21 cellular contexts compared by ENCODE assay signal in the genomic region with DNA sequence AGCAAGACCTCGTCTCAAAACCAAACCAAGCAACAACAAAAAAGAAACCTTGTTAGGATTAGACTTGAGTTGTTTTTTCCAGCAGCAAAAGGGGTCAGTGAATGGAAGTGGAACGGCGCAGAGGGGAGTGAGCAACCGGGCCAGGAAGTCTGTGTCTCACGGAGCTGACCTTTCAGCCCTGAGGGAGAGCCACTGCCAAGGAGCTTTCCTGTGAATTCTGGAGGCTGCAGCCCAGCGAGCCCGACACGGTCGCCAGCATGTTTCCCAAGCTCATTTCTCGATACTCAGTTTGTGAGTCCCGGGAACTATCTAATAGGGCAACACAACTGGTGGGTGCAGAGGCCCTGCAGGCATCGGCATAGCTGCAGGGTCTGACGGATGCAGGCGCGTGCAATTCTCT. TPM values are rescaled to one million over a fixed set of nuclear protein-coding genes. Genes with fewer than 3 reads are reported as not detected.
A peak's percentile ranks its signal among the peaks of the same experiment; 100 is the strongest.
DNase-seq lines count a peak whose midpoint lies in the region; ATAC-seq, FAIRE-seq and TF ChIP-seq lines count a peak whose summit lies in the region.
"Had no signal": no experiment of that assay in that cellular context is flagged by ENCODE, and none has a peak within 500 bp of the region (broad histone marks: within the 10 kb centered on the region; RNA-seq: fewer than 3 reads in every experiment).

No MANE protein-coding gene starts in this region.

- in situ Hi-C loops in HepG2 (cut with HindIII; ENCODE audit: extremely low pct_ligation_motif_present, low pct_unique_long_range_greater_than_20kb), result no loop called here

- POLR2A ChIA-PET in HepG2 (lab: Yijun Ruan, JAX), result no interaction called here
- POLR2A ChIA-PET in endothelial cell of umbilical vein (lab: Charles Lee), result interaction anchor here (0.6 kb wide), 1 partner anchor 33 kb away, joined by 4 read pairs; no protein-coding TSS in a partner anchor

- no peaks in the 10 kb centered on the region for H3K27me3 ChIP-seq in liver (ENCODE audit: control insufficient read depth in 4 of 4, insufficient read depth in 4 of 4, low read length in 3 of 4)
- no peaks in the 10 kb centered on the region for H3K27me3 ChIP-seq in HepG2 (ENCODE audit: control insufficient read depth in 1 of 2, insufficient read depth in 2 of 2, low read length in 2 of 2)
- H3K27me3 ChIP-seq in endothelial cell of umbilical vein (ENCODE audit: control insufficient read depth in 2 of 2, insufficient read depth in 2 of 2, low read length in 2 of 2), result no peaks in the 10 kb centered on the region
- H3K27me3 ChIP-seq in neural progenitor cell, result no peaks in the 10 kb centered on the region
- H3K27me3 ChIP-seq: MG63 had no signal

- FAIRE-seq in HepG2 (lab: Jason Lieb, UNC), result no peak
- peak; percentile 93 for FAIRE-seq in endothelial cell of umbilical vein (lab: Jason Lieb, UNC)
- FAIRE-seq: GM19239, H1, RCC 7860 had no signal

- H3K4me1 ChIP-seq in liver (ENCODE audit: control insufficient read depth in 4 of 4, insufficient read depth in 4 of 4, low read length in 3 of 4) (peaks cover 0 to 4% (median under 1%) of the 10 kb centered on the region in 4 donors), HepG2 (ENCODE audit: insufficient read depth, low read length) (no peaks in the 10 kb centered on the region), endothelial cell of umbilical vein (ENCODE audit: control insufficient read depth, extremely low read depth, insufficient read depth, low read length) (peaks cover 12% of the 10 kb centered on the region), neural progenitor cell (no peaks in the 10 kb centered on the region)

- H3K36me3 ChIP-seq in liver (ENCODE audit: control insufficient read depth in 4 of 4, insufficient read depth in 3 of 4, low read depth in 1 of 4, low read length in 3 of 4) (peaks cover 0 to 10% (median 3%) of the 10 kb centered on the region in 4 donors), HepG2 (replicated peaks in 1 of 2; ENCODE audit: control insufficient read depth in 1 of 2, insufficient read depth in 2 of 2, low read length in 2 of 2) (peaks cover 0 to 6% of the 10 kb centered on the region in 2 experiments; a peak in 2 of 5 replicates), endothelial cell of umbilical vein (ENCODE audit: control insufficient read depth in 2 of 2, extremely low read depth in 1 of 2, insufficient read depth in 2 of 2, low read length in 2 of 2) (peaks cover 5 to 8% of the 10 kb centered on the region in 2 experiments), neural progenitor cell (no peaks in the 10 kb centered on the region)

- TF ChIP-seq EP300 in HepG2 (IDR thresholded peaks at IDR 0.05; ENCODE audit: low read depth in 2 of 2, low read length in 2 of 2), result no peak
- TF ChIP-seq EP300 in HepG2 (CRISPR knock-in tag; IDR thresholded peaks at IDR 0.05; ENCODE audit: borderline replicate concordance), result no peak

- intact Hi-C loops in HepG2 (cut with micrococcal nuclease; ENCODE audit: unreplicated experiment) (no loop called here), endothelial cell of umbilical vein (cut with micrococcal nuclease) (loop anchor here (1.0 kb wide), 2 partner anchors 21 to 31 kb away; partner anchors contain the start of gene TMEM204)

- TF ChIP-seq POLR2A in HepG2 (IDR thresholded peaks at IDR 0.05; ENCODE audit: insufficient read depth in 1 of 2, low read depth in 2 of 2, low read length in 2 of 2), result no peak
- TF ChIP-seq POLR2A in endothelial cell of umbilical vein (IDR thresholded peaks at IDR 0.05; ENCODE audit: low read depth, low read length), result no peak

- ATAC-seq in HepG2 (no peak), HG02840 (IDR thresholded peaks at IDR 0.05; ENCODE audit: low FRiP score, unreplicated experiment) (no peak)

- H3K4me1 Mint-ChIP-seq in neural progenitor cell, result no peaks in the 10 kb centered on the region
- H3K4me1 Mint-ChIP-seq: CD4-positive, CD25-positive, alpha-beta regulatory T cell had no signal

- CTCF ChIA-PET in HepG2 (lab: Yijun Ruan, JAX; ENCODE audit: low intra/inter-chr PET ratio, low total read pairs) (no interaction called here), endothelial cell of umbilical vein (lab: Charles Lee) (interaction anchor here (1.0 to 2.1 kb wide), 9 partner anchors 10 to 193 kb away, joined by 3 to 12 read pairs (median 6); partner anchors contain the start of gene MAPK8IP3)

- H2AFZ ChIP-seq in HepG2 (ENCODE audit: low read length) (no peak overlapping the region), endothelial cell of umbilical vein (ENCODE audit: low read depth, low read length) (no peak overlapping the region), neural progenitor cell (replicated peaks) (no peak overlapping the region)

- no peak overlapping the region for H3K4me3 Mint-ChIP-seq in neural progenitor cell
- H3K4me3 Mint-ChIP-seq: CD4-positive, CD25-positive, alpha-beta regulatory T cell had no signal

- no peak for TF ChIP-seq RAD21 in liver (IDR thresholded peaks at IDR 0.05)
- TF ChIP-seq RAD21 in HepG2 (CRISPR knock-in tag; IDR thresholded peaks at IDR 0.05), result no peak

- H3K4me2 ChIP-seq in HepG2 (ENCODE audit: low read depth, low read length) (no peak overlapping the region), endothelial cell of umbilical vein (ENCODE audit: insufficient read depth, low read length) (peak overlapping the region; percentile 43), neural progenitor cell (no peak overlapping the region)

- TF ChIP-seq CTCF in liver (IDR thresholded peaks at IDR 0.05; ENCODE audit: low read depth, low read length, missing input control), result no peak
- TF ChIP-seq CTCF in HepG2 (CRISPR knock-in tag; IDR thresholded peaks at IDR 0.05), result no peak
- TF ChIP-seq CTCF in endothelial cell of umbilical vein (IDR thresholded peaks at IDR 0.05; ENCODE audit: extremely low read depth in 1 of 2, insufficient read depth in 1 of 2, low read depth in 1 of 2, low read length in 2 of 2), result no peak
- no peak for TF ChIP-seq CTCF in neural progenitor cell (IDR thresholded peaks at IDR 0.05)

- BruUV-seq in HepG2 (replicated peaks; lab: Mats Ljungman, UMichigan), result no TSS peak
- no TSS peak for BruUV-seq in endothelial cell of umbilical vein (replicated peaks; lab: Mats Ljungman, UMichigan)

- dilution Hi-C loops in endothelial cell of umbilical vein (cut with MboI; ENCODE audit: extremely low pct_ligation_motif_present, low sequenced_read_pairs), result no loop called here

- H3K4me3 ChIP-seq in liver (ENCODE audit: low read depth in 1 of 3, low read length in 3 of 3) (no peak overlapping the region), HepG2 (replicated peaks in 1 of 3; ENCODE audit: insufficient read depth in 1 of 3, low read depth in 2 of 3, low read length in 3 of 3) (no peak overlapping the region), endothelial cell of umbilical vein (replicated peaks in 1 of 3; ENCODE audit: insufficient read depth in 1 of 3, low read depth in 1 of 3, low read length in 3 of 3) (peak overlapping the region in 1 of 3 experiments; percentile 9), neural progenitor cell (no peak overlapping the region)
- H3K4me3 ChIP-seq: MG63 had no signal

- H3F3A ChIP-seq in neural progenitor cell (ENCODE audit: low read depth), result peaks cover 5% of the 10 kb centered on the region

- peaks cover 7% of the 10 kb centered on the region for H3K9me3 Mint-ChIP-seq in neural progenitor cell

- peak overlapping the region; percentile 9 for H3K27ac Mint-ChIP-seq in neural progenitor cell
- H3K27ac Mint-ChIP-seq: CD4-positive, CD25-positive, alpha-beta regulatory T cell had no signal

- peaks cover 0 to 3% (median 0%) of the 10 kb centered on the region in 4 donors for H3K9me3 ChIP-seq in liver (ENCODE audit: control insufficient read depth in 4 of 4, low read length in 3 of 4)
- H3K9me3 ChIP-seq in HepG2 (ENCODE audit: low read length), result no peaks in the 10 kb centered on the region
- H3K9me3 ChIP-seq in endothelial cell of umbilical vein (replicated peaks; ENCODE audit: control insufficient read depth, insufficient read depth, low read length), result no peaks in the 10 kb centered on the region
- no peaks in the 10 kb centered on the region for H3K9me3 ChIP-seq in neural progenitor cell (ENCODE audit: low read depth)
- H3K9me3 ChIP-seq: MG63 had no signal

- DNase-seq in HepG2 (ENCODE audit: low spot score) (no peak), endothelial cell of umbilical vein (ENCODE audit: low read depth, low spot score) (peak; percentile 84), neural progenitor cell (ENCODE audit: low spot score) (no peak), NCI-H510A treated with DMSO at 0.1 percent for 48 hours (lab: John Stamatoyannopoulos, UW) (no peak), midbrain (lab: John Stamatoyannopoulos, UW) (no peak)
- DNase-seq: CD4-positive, CD25-positive, alpha-beta regulatory T cell; EL; GF-D8; MG63; NCI-H1694 treated with DMSO at 0.1 percent for 48 hours; NCI-H2081 treated with DMSO at 0.1 percent for 48 hours; NCI-H2171 treated with DMSO at 0.1 percent for 48 hours; OCI-M1 had no signal

- H3K9me1 ChIP-seq in endothelial cell of umbilical vein (replicated peaks; ENCODE audit: control insufficient read depth, extremely low read depth, insufficient read depth, low read length), result no peaks in the 10 kb centered on the region

- peaks cover 23% of the 10 kb centered on the region for H3K36me3 Mint-ChIP-seq in neural progenitor cell
- H3K36me3 Mint-ChIP-seq: CD4-positive, CD25-positive, alpha-beta regulatory T cell had no signal

- H3K27ac ChIP-seq in liver (ENCODE audit: low read depth in 1 of 2, low read length in 2 of 2), result peak overlapping the region in 1 of 2 donors; percentile 54
- no peak overlapping the region for H3K27ac ChIP-seq in HepG2 (ENCODE audit: extremely low read length, insufficient read depth, low read length)
- peak overlapping the region; percentile 21 for H3K27ac ChIP-seq in endothelial cell of umbilical vein (ENCODE audit: insufficient read depth, low read depth, low read length)
- peak overlapping the region; percentile 20 for H3K27ac ChIP-seq in neural progenitor cell

- 83% methylated on average over 15 of the region's 15 CpGs for WGBS in liver
- WGBS in HepG2 (ENCODE audit: low lambda C conversion rate), result 95% methylated on average over 14 of the region's 15 CpGs

- H3K79me2 ChIP-seq in HepG2 (ENCODE audit: insufficient read depth, low read length), result no peaks in the 10 kb centered on the region
- H3K79me2 ChIP-seq in endothelial cell of umbilical vein (ENCODE audit: control insufficient read depth, insufficient read depth, low read length), result no peaks in the 10 kb centered on the region
- no peaks in the 10 kb centered on the region for H3K79me2 ChIP-seq in neural progenitor cell (ENCODE audit: low read depth)

- no peak overlapping the region for H3K9ac ChIP-seq in liver (ENCODE audit: low read depth in 1 of 2, low read length in 2 of 2)
- no peak overlapping the region for H3K9ac ChIP-seq in HepG2 (ENCODE audit: insufficient read depth, low read depth, low read length)
- no peak overlapping the region for H3K9ac ChIP-seq in endothelial cell of umbilical vein (replicated peaks; ENCODE audit: extremely low read depth, insufficient read depth, low read length)
- no peak overlapping the region for H3K9ac ChIP-seq in neural progenitor cell

- H3K27me3 Mint-ChIP-seq in neural progenitor cell (ENCODE audit: insufficient read depth, low read depth), result peaks cover 4% of the 10 kb centered on the region
- H3K27me3 Mint-ChIP-seq: CD4-positive, CD25-positive, alpha-beta regulatory T cell had no signal

- H4K20me1 ChIP-seq in HepG2 (ENCODE audit: insufficient read depth, low read length) (no peaks in the 10 kb centered on the region), endothelial cell of umbilical vein (replicated peaks; ENCODE audit: control insufficient read depth, extremely low read depth, insufficient read depth, low read length) (no peaks in the 10 kb centered on the region), neural progenitor cell (ENCODE audit: low read depth) (no peaks in the 10 kb centered on the region)

RNA-seq across cellular contexts. Expression of gene TELO2, which starts 19.6 kb away (rescaled TPM):
- total RNA-seq in liver (10 to 100 TPM; 12.9 to 14.6 TPM), HepG2 (2016; rRNA removed; fragmentation: Illumina TruSeq; extraction: Trizol) (8.9 and 17.9 TPM in 2 replicates), endothelial cell of umbilical vein (60.5 and 61.6 TPM in 2 replicates), neural progenitor cell (ENCODE audit: low replicate concordance) (18.3 and 58.4 TPM in 2 replicates)
- polyA plus RNA-seq in liver (10 to 100 TPM; 17.8 to 19.3 TPM), HepG2 (2011; rRNA removed) (10.1 and 12.5 TPM in 2 replicates), endothelial cell of umbilical vein (30.7 and 32.8 TPM in 2 replicates)
- total RNA-seq in HepG2 (2016; cell fraction: cytosol; rRNA removed; fragmentation: Illumina TruSeq; extraction: Trizol; ENCODE audit: low read depth), result 4.6 and 5.6 TPM in 2 replicates
- total RNA-seq in HepG2 (2016; cell fraction: insoluble cytoplasmic fraction; rRNA removed; fragmentation: Illumina TruSeq; extraction: Trizol), result 8.4 and 19.3 TPM in 2 replicates
- total RNA-seq in HepG2 (2016; cell fraction: membrane; rRNA removed; fragmentation: Illumina TruSeq; extraction: Trizol), result 5.9 and 7.0 TPM in 2 replicates
- 21.0 and 26.7 TPM in 2 replicates for total RNA-seq in HepG2 (2016; cell fraction: nucleus; rRNA removed; fragmentation: Illumina TruSeq; extraction: Trizol)
- 4.0 and 7.4 TPM in 2 replicates for polyA plus RNA-seq in HepG2 (2011; cell fraction: cytosol; rRNA removed)
- 188 and 244 TPM in 2 replicates for polyA plus RNA-seq in HepG2 (2011; cell fraction: nucleus; rRNA removed)
- 11.3 and 13.8 TPM in 2 replicates for polyA plus RNA-seq in HepG2 (2012)
- polyA plus RNA-seq in HepG2 (2016; cell fraction: cytosol; fragmentation: Illumina TruSeq; extraction: Trizol; ENCODE audit: low read depth), result 1.7 and 2.3 TPM in 2 replicates
- 9.6 and 13.7 TPM in 2 replicates for polyA plus RNA-seq in HepG2 (2016; cell fraction: insoluble cytoplasmic fraction; fragmentation: Illumina TruSeq; extraction: Trizol; ENCODE audit: low read depth)
- 2.9 and 3.2 TPM in 2 replicates for polyA plus RNA-seq in HepG2 (2016; cell fraction: membrane; fragmentation: Illumina TruSeq; extraction: Trizol; ENCODE audit: low read depth)
- polyA plus RNA-seq in HepG2 (2016; cell fraction: nucleus; fragmentation: Illumina TruSeq; extraction: Trizol; ENCODE audit: insufficient read depth, low read depth), result 87.0 and 87.4 TPM in 2 replicates
- polyA minus RNA-seq in HepG2 (2011; rRNA and poly(A)+ RNA removed; ENCODE audit: low replicate concordance), result 11.5 and 12.7 TPM in 2 replicates
- polyA minus RNA-seq in HepG2 (2011; cell fraction: cytosol; rRNA and poly(A)+ RNA removed), result 6.3 and 9.0 TPM in 2 replicates
- 18.6 and 19.7 TPM in 2 replicates for polyA minus RNA-seq in HepG2 (2011; cell fraction: nucleus; rRNA and poly(A)+ RNA removed)
- 14.5 and 21.1 TPM in 2 replicates for polyA plus RNA-seq in endothelial cell of umbilical vein (2011; cell fraction: cytosol; rRNA removed)
- 124 and 125 TPM in 2 replicates for polyA plus RNA-seq in endothelial cell of umbilical vein (2011; cell fraction: nucleus; rRNA removed)
- 25.5 and 32.2 TPM in 2 replicates for polyA plus RNA-seq in endothelial cell of umbilical vein (2012)
- 9.7 and 17.8 TPM in 2 replicates for polyA minus RNA-seq in endothelial cell of umbilical vein
- polyA minus RNA-seq in endothelial cell of umbilical vein (2011; cell fraction: cytosol; rRNA and poly(A)+ RNA removed), result 16.3 TPM
- 21.6 and 26.8 TPM in 2 replicates for polyA minus RNA-seq in endothelial cell of umbilical vein (2011; cell fraction: nucleus; rRNA and poly(A)+ RNA removed)

RNA-seq across cellular contexts. Expression of gene TMEM204, which starts 20.7 kb away (rescaled TPM):
- 10 to 100 TPM in 1 of 2 donors, 1 to 10 TPM in 1; 3.5 to 11.7 TPM for total RNA-seq in liver
- 10 to 100 TPM in 1 of 2 donors, 1 to 10 TPM in 1; 9.8 to 14.4 TPM for polyA plus RNA-seq in liver
- total RNA-seq in HepG2 (2016; rRNA removed; fragmentation: Illumina TruSeq; extraction: Trizol), result not detected in 2 replicates
- total RNA-seq in HepG2 (2016; cell fraction: cytosol; rRNA removed; fragmentation: Illumina TruSeq; extraction: Trizol; ENCODE audit: low read depth), result not detected in 2 replicates
- total RNA-seq in HepG2 (2016; cell fraction: insoluble cytoplasmic fraction; rRNA removed; fragmentation: Illumina TruSeq; extraction: Trizol), result not detected in 2 replicates
- not detected in 2 replicates for total RNA-seq in HepG2 (2016; cell fraction: membrane; rRNA removed; fragmentation: Illumina TruSeq; extraction: Trizol)
- total RNA-seq in HepG2 (2016; cell fraction: nucleus; rRNA removed; fragmentation: Illumina TruSeq; extraction: Trizol), result not detected in 2 replicates
- polyA plus RNA-seq in HepG2 (2011; rRNA removed), result not detected in 2 replicates
- not detected in 2 replicates for polyA plus RNA-seq in HepG2 (2011; cell fraction: cytosol; rRNA removed)
- not detected in 2 replicates for polyA plus RNA-seq in HepG2 (2011; cell fraction: nucleus; rRNA removed)
- not detected in 2 replicates for polyA plus RNA-seq in HepG2 (2012)
- polyA plus RNA-seq in HepG2 (2016; cell fraction: cytosol; fragmentation: Illumina TruSeq; extraction: Trizol; ENCODE audit: low read depth), result not detected in 2 replicates
- not detected in 2 replicates for polyA plus RNA-seq in HepG2 (2016; cell fraction: insoluble cytoplasmic fraction; fragmentation: Illumina TruSeq; extraction: Trizol; ENCODE audit: low read depth)
- not detected in 2 replicates for polyA plus RNA-seq in HepG2 (2016; cell fraction: membrane; fragmentation: Illumina TruSeq; extraction: Trizol; ENCODE audit: low read depth)
- polyA plus RNA-seq in HepG2 (2016; cell fraction: nucleus; fragmentation: Illumina TruSeq; extraction: Trizol; ENCODE audit: insufficient read depth, low read depth), result not detected in 2 replicates
- not detected in 2 replicates for polyA minus RNA-seq in HepG2 (2011; rRNA and poly(A)+ RNA removed; ENCODE audit: low replicate concordance)
- polyA minus RNA-seq in HepG2 (2011; cell fraction: cytosol; rRNA and poly(A)+ RNA removed), result not detected in 2 replicates
- not detected in 2 replicates for polyA minus RNA-seq in HepG2 (2011; cell fraction: nucleus; rRNA and poly(A)+ RNA removed)
- total RNA-seq in endothelial cell of umbilical vein, result 32.5 and 37.5 TPM in 2 replicates
- polyA plus RNA-seq in endothelial cell of umbilical vein, result 50.7 and 68.8 TPM in 2 replicates
- polyA plus RNA-seq in endothelial cell of umbilical vein (2011; cell fraction: cytosol; rRNA removed), result 27.0 and 28.3 TPM in 2 replicates
- 12.0 and 13.7 TPM in 2 replicates for polyA plus RNA-seq in endothelial cell of umbilical vein (2011; cell fraction: nucleus; rRNA removed)
- polyA plus RNA-seq in endothelial cell of umbilical vein (2012), result 11.0 and 16.4 TPM in 2 replicates
- 20.9 and 24.0 TPM in 2 replicates for polyA minus RNA-seq in endothelial cell of umbilical vein
- not detected for polyA minus RNA-seq in endothelial cell of umbilical vein (2011; cell fraction: cytosol; rRNA and poly(A)+ RNA removed)
- 5.5 and 9.4 TPM in 2 replicates for polyA minus RNA-seq in endothelial cell of umbilical vein (2011; cell fraction: nucleus; rRNA and poly(A)+ RNA removed)
- not detected in 2 replicates for total RNA-seq in neural progenitor cell (ENCODE audit: low replicate concordance)
- total RNA-seq: A673, H1, LHCN-M2 had no signal
- polyA plus RNA-seq: H1 had no signal

RNA-seq across cellular contexts. Expression of gene PTX4, which starts 24.0 kb away (rescaled TPM):
- total RNA-seq in liver, result under 1 TPM; 0.08 to 0.61 TPM
- not detected for polyA plus RNA-seq in liver
- not detected in 2 replicates for total RNA-seq in HepG2 (2016; rRNA removed; fragmentation: Illumina TruSeq; extraction: Trizol)
- total RNA-seq in HepG2 (2016; cell fraction: cytosol; rRNA removed; fragmentation: Illumina TruSeq; extraction: Trizol; ENCODE audit: low read depth), result not detected in 2 replicates
- total RNA-seq in HepG2 (2016; cell fraction: insoluble cytoplasmic fraction; rRNA removed; fragmentation: Illumina TruSeq; extraction: Trizol), result not detected in 2 replicates
- not detected in 2 replicates for total RNA-seq in HepG2 (2016; cell fraction: membrane; rRNA removed; fragmentation: Illumina TruSeq; extraction: Trizol)
- total RNA-seq in HepG2 (2016; cell fraction: nucleus; rRNA removed; fragmentation: Illumina TruSeq; extraction: Trizol), result not detected in 2 replicates
- polyA plus RNA-seq in HepG2 (2011; rRNA removed), result 0.04 TPM in 1 of 2 replicates, not detected in the other
- polyA plus RNA-seq in HepG2 (2011; cell fraction: cytosol; rRNA removed), result 0.04 TPM in 1 of 2 replicates, not detected in the other
- polyA plus RNA-seq in HepG2 (2011; cell fraction: nucleus; rRNA removed), result not detected in 2 replicates
- polyA plus RNA-seq in HepG2 (2012), result not detected in 2 replicates
- not detected in 2 replicates for polyA plus RNA-seq in HepG2 (2016; cell fraction: cytosol; fragmentation: Illumina TruSeq; extraction: Trizol; ENCODE audit: low read depth)
- polyA plus RNA-seq in HepG2 (2016; cell fraction: insoluble cytoplasmic fraction; fragmentation: Illumina TruSeq; extraction: Trizol; ENCODE audit: low read depth), result not detected in 2 replicates
- not detected in 2 replicates for polyA plus RNA-seq in HepG2 (2016; cell fraction: membrane; fragmentation: Illumina TruSeq; extraction: Trizol; ENCODE audit: low read depth)
- polyA plus RNA-seq in HepG2 (2016; cell fraction: nucleus; fragmentation: Illumina TruSeq; extraction: Trizol; ENCODE audit: insufficient read depth, low read depth), result not detected in 2 replicates
- polyA minus RNA-seq in HepG2 (2011; rRNA and poly(A)+ RNA removed; ENCODE audit: low replicate concordance), result not detected in 2 replicates
- polyA minus RNA-seq in HepG2 (2011; cell fraction: cytosol; rRNA and poly(A)+ RNA removed), result not detected in 2 replicates
- not detected in 2 replicates for polyA minus RNA-seq in HepG2 (2011; cell fraction: nucleus; rRNA and poly(A)+ RNA removed)
- 0.31 TPM in 1 of 2 replicates, not detected in the other for total RNA-seq in endothelial cell of umbilical vein
- polyA plus RNA-seq in endothelial cell of umbilical vein, result not detected in 2 replicates
- not detected in 2 replicates for polyA plus RNA-seq in endothelial cell of umbilical vein (2011; cell fraction: cytosol; rRNA removed)
- not detected in 2 replicates for polyA plus RNA-seq in endothelial cell of umbilical vein (2011; cell fraction: nucleus; rRNA removed)
- polyA plus RNA-seq in endothelial cell of umbilical vein (2012), result not detected in 2 replicates
- not detected in 2 replicates for polyA minus RNA-seq in endothelial cell of umbilical vein
- not detected for polyA minus RNA-seq in endothelial cell of umbilical vein (2011; cell fraction: cytosol; rRNA and poly(A)+ RNA removed)
- not detected in 2 replicates for polyA minus RNA-seq in endothelial cell of umbilical vein (2011; cell fraction: nucleus; rRNA and poly(A)+ RNA removed)
- not detected in 2 replicates for total RNA-seq in neural progenitor cell (ENCODE audit: low replicate concordance)
- total RNA-seq: A673; CD4-positive, CD25-positive, alpha-beta regulatory T cell; H1; LHCN-M2 had no signal
- polyA plus RNA-seq: BJ; CD4-positive, CD25-positive, alpha-beta regulatory T cell; H1 had no signal

RNA-seq across cellular contexts. Expression of gene CLCN7, which starts 37.9 kb away (rescaled TPM):
- 10 to 100 TPM; 26.1 to 34.4 TPM for total RNA-seq in liver
- 10 to 100 TPM; 13.9 to 36.2 TPM for polyA plus RNA-seq in liver
- total RNA-seq in HepG2 (2016; rRNA removed; fragmentation: Illumina TruSeq; extraction: Trizol), result 9.8 and 25.1 TPM in 2 replicates
- total RNA-seq in HepG2 (2016; cell fraction: cytosol; rRNA removed; fragmentation: Illumina TruSeq; extraction: Trizol; ENCODE audit: low read depth), result 8.5 and 9.5 TPM in 2 replicates
- total RNA-seq in HepG2 (2016; cell fraction: insoluble cytoplasmic fraction; rRNA removed; fragmentation: Illumina TruSeq; extraction: Trizol), result 6.2 and 24.1 TPM in 2 replicates
- 6.7 and 7.5 TPM in 2 replicates for total RNA-seq in HepG2 (2016; cell fraction: membrane; rRNA removed; fragmentation: Illumina TruSeq; extraction: Trizol)
- 22.9 and 27.4 TPM in 2 replicates for total RNA-seq in HepG2 (2016; cell fraction: nucleus; rRNA removed; fragmentation: Illumina TruSeq; extraction: Trizol)
- 24.6 and 33.6 TPM in 2 replicates for polyA plus RNA-seq in HepG2 (2011; rRNA removed)
- 11.6 and 26.3 TPM in 2 replicates for polyA plus RNA-seq in HepG2 (2011; cell fraction: cytosol; rRNA removed)
- polyA plus RNA-seq in HepG2 (2011; cell fraction: nucleus; rRNA removed), result 413 and 489 TPM in 2 replicates
- 30.8 and 56.7 TPM in 2 replicates for polyA plus RNA-seq in HepG2 (2012)
- polyA plus RNA-seq in HepG2 (2016; cell fraction: cytosol; fragmentation: Illumina TruSeq; extraction: Trizol; ENCODE audit: low read depth), result 1.7 and 1.8 TPM in 2 replicates
- 6.7 and 9.1 TPM in 2 replicates for polyA plus RNA-seq in HepG2 (2016; cell fraction: insoluble cytoplasmic fraction; fragmentation: Illumina TruSeq; extraction: Trizol; ENCODE audit: low read depth)
- polyA plus RNA-seq in HepG2 (2016; cell fraction: membrane; fragmentation: Illumina TruSeq; extraction: Trizol; ENCODE audit: low read depth), result 3.8 and 6.1 TPM in 2 replicates
- 78.0 and 79.0 TPM in 2 replicates for polyA plus RNA-seq in HepG2 (2016; cell fraction: nucleus; fragmentation: Illumina TruSeq; extraction: Trizol; ENCODE audit: insufficient read depth, low read depth)
- 47.8 and 83.3 TPM in 2 replicates for polyA minus RNA-seq in HepG2 (2011; rRNA and poly(A)+ RNA removed; ENCODE audit: low replicate concordance)
- 15.7 and 20.3 TPM in 2 replicates for polyA minus RNA-seq in HepG2 (2011; cell fraction: cytosol; rRNA and poly(A)+ RNA removed)
- polyA minus RNA-seq in HepG2 (2011; cell fraction: nucleus; rRNA and poly(A)+ RNA removed), result 46.9 and 49.4 TPM in 2 replicates
- total RNA-seq in endothelial cell of umbilical vein, result 89.8 and 94.9 TPM in 2 replicates
- 59.8 and 76.1 TPM in 2 replicates for polyA plus RNA-seq in endothelial cell of umbilical vein
- 32.8 and 46.6 TPM in 2 replicates for polyA plus RNA-seq in endothelial cell of umbilical vein (2011; cell fraction: cytosol; rRNA removed)
- polyA plus RNA-seq in endothelial cell of umbilical vein (2011; cell fraction: nucleus; rRNA removed), result 214 and 337 TPM in 2 replicates
- 71.9 and 88.4 TPM in 2 replicates for polyA plus RNA-seq in endothelial cell of umbilical vein (2012)
- polyA minus RNA-seq in endothelial cell of umbilical vein, result 52.1 and 73.9 TPM in 2 replicates
- 26.7 TPM for polyA minus RNA-seq in endothelial cell of umbilical vein (2011; cell fraction: cytosol; rRNA and poly(A)+ RNA removed)
- 52.9 and 94.4 TPM in 2 replicates for polyA minus RNA-seq in endothelial cell of umbilical vein (2011; cell fraction: nucleus; rRNA and poly(A)+ RNA removed)
- 11.5 and 33.4 TPM in 2 replicates for total RNA-seq in neural progenitor cell (ENCODE audit: low replicate concordance)
